27 cellular contexts compared by ENCODE assay signal in genomic region chr12:58871557-58871956, GRCh38. TPM values are rescaled to one million over a fixed set of nuclear protein-coding genes. Genes with fewer than 3 reads are reported as not detected.
DNase-seq lines count a peak whose midpoint lies in the region; ATAC-seq and TF ChIP-seq lines count a peak whose summit lies in the region.
"Had no signal": no experiment of that assay in that cellular context is flagged by ENCODE, and none has a peak within 500 bp of the region (broad histone marks: within the 10 kb centered on the region; RNA-seq: fewer than 3 reads in every experiment).

No MANE protein-coding gene starts in this region.

- peak overlapping the region; percentile 5 for H3K4me2 ChIP-seq in SU-DHL-6 (ENCODE audit: low read depth, low read length, poor library complexity, severe bottlenecking)

- no peak overlapping the region for H2AFZ ChIP-seq in SU-DHL-6 (ENCODE audit: low read depth, low read length, severe bottlenecking)

- H3K27ac ChIP-seq in left ventricle myocardium inferior (replicated peaks) (no peak overlapping the region), SU-DHL-6 (ENCODE audit: low read depth, low read length) (no peak overlapping the region), coronary artery (no peak overlapping the region)
- H3K27ac ChIP-seq: body of pancreas, lower lobe of right lung, right lobe of liver had no signal

- TF ChIP-seq CTCF in left ventricle myocardium inferior (IDR thresholded peaks at IDR 0.05; ENCODE audit: borderline replicate concordance) = no peak
- TF ChIP-seq CTCF in SU-DHL-6 (IDR thresholded peaks at IDR 0.05; ENCODE audit: insufficient read depth, low read length, poor library complexity, severe bottlenecking) = no peak
- no peak for TF ChIP-seq CTCF in fibroblast of villous mesenchyme (IDR thresholded peaks at IDR 0.05; ENCODE audit: insufficient read depth, low read depth, low read length)
- TF ChIP-seq CTCF in coronary artery (IDR thresholded peaks at IDR 0.05) = no peak

- ATAC-seq in Right ventricle myocardium superior (ENCODE audit: poor library complexity) (no peak), GM19351 (IDR thresholded peaks at IDR 0.05; ENCODE audit: unreplicated experiment) (no peak), GM21526 (IDR thresholded peaks at IDR 0.05; ENCODE audit: low FRiP score, unreplicated experiment) (no peak)
- ATAC-seq: activated CD8-positive, alpha-beta T cell treated with anti-CD3 and anti-CD28 coated beads for 36 hours; body of pancreas; lower lobe of right lung; PC-3; right lobe of liver; stimulated activated naive CD8-positive, alpha-beta T cell treated with anti-CD3 and anti-CD28 coated beads, Interleukin-15, amount 100 ng/mL, for 72 hours had no signal

- no peaks in the 10 kb centered on the region for H3K4me1 ChIP-seq in left ventricle myocardium inferior
- H3K4me1 ChIP-seq: BE2C, lower lobe of right lung, right lobe of liver had no signal

- intact Hi-C loops in left ventricle myocardium inferior (cut with micrococcal nuclease) (no loop called here), Right ventricle myocardium superior (cut with DNase I) (no loop called here)

- peaks cover 73% of the 10 kb centered on the region for H3K36me3 ChIP-seq in left ventricle myocardium inferior
- no peaks in the 10 kb centered on the region for H3K36me3 ChIP-seq in SU-DHL-6 (ENCODE audit: low read length)
- H3K36me3 ChIP-seq: BE2C had no signal

- H3K9me3 ChIP-seq in left ventricle myocardium inferior (replicated peaks) = no peaks in the 10 kb centered on the region
- H3K9me3 ChIP-seq in SU-DHL-6 (ENCODE audit: insufficient read depth, low read length) = no peaks in the 10 kb centered on the region
- H3K9me3 ChIP-seq: BE2C, body of pancreas, lower lobe of right lung, right lobe of liver, tibial nerve had no signal

- no peaks in the 10 kb centered on the region for H3K27me3 ChIP-seq in left ventricle myocardium inferior (ENCODE audit: low read depth)
- no peaks in the 10 kb centered on the region for H3K27me3 ChIP-seq in SU-DHL-6 (ENCODE audit: low read length)
- H3K27me3 ChIP-seq: BE2C, body of pancreas, right lobe of liver, tibial nerve had no signal

- no peaks in the 10 kb centered on the region for H3K79me2 ChIP-seq in SU-DHL-6 (ENCODE audit: insufficient read depth, low read length)

- H3K4me3 ChIP-seq in left ventricle myocardium inferior (peak overlapping the region; percentile 16), SU-DHL-6 (ENCODE audit: insufficient read depth, low read length, poor library complexity, severe bottlenecking) (no peak overlapping the region), fibroblast of villous mesenchyme (ENCODE audit: low read depth, low read length) (no peak overlapping the region), coronary artery (no peak overlapping the region)
- H3K4me3 ChIP-seq: body of pancreas, lower lobe of right lung, right lobe of liver, tibial nerve had no signal

- no peak for DNase-seq in left ventricle myocardium inferior
- DNase-seq in Right ventricle myocardium superior = no peak
- DNase-seq in fibroblast of villous mesenchyme (ENCODE audit: low read depth) = peak; percentile 47
- no peak for DNase-seq in GM19240 (ENCODE audit: insufficient read length, low spot score)
- no peak for DNase-seq in coronary artery (ENCODE audit: low spot score)
- DNase-seq: 8988T; activated CD4-positive, CD25-positive, alpha-beta regulatory T cell treated with anti-CD3 and anti-CD28 coated beads, Interleukin-2, amount 50 U/mL, for 72 hours; activated CD8-positive, alpha-beta T cell treated with anti-CD3 and anti-CD28 coated beads for 36 hours; activated gamma-delta T cell treated with Interleukin-2 at 50 U/mL for 16 hours; activated T-cell treated with anti-CD3 and anti-CD28 coated beads for 4 hours; BE2C; body of pancreas; cerebellar nuclear complex; DMS153; lower lobe of right lung; NCI-H1092; NCI-H2029 treated with DMSO at 0.1 percent for 48 hours; PC-3; right lobe of liver; SHP77 treated with DMSO at 0.1 percent for 48 hours; stimulated activated CD4-positive, alpha-beta T cell treated with anti-CD3 and anti-CD28 coated beads, Interleukin-15, amount 100 ng/mL, for 24 hours; stimulated activated naive CD8-positive, alpha-beta T cell treated with anti-CD3 and anti-CD28 coated beads, Interleukin-15, amount 100 ng/mL, for 72 hours; T-helper 1 cell had no signal

- H3K9ac ChIP-seq in SU-DHL-6 (ENCODE audit: low read length) = no peak overlapping the region

- H4K20me1 ChIP-seq in SU-DHL-6 (ENCODE audit: low read depth, low read length) = no peaks in the 10 kb centered on the region

- no peaks in the 10 kb centered on the region for H3K9me2 ChIP-seq in SU-DHL-6 (replicated peaks; ENCODE audit: insufficient read depth, low read length)

- H3F3A ChIP-seq in SU-DHL-6 (ENCODE audit: insufficient read depth) = no peaks in the 10 kb centered on the region

RNA-seq across cellular contexts. Expression of gene LRIG3, which starts 48.7 kb away (rescaled TPM):
- 4.5 TPM for total RNA-seq in left ventricle myocardium inferior
- total RNA-seq in Right ventricle myocardium superior = 5.5 TPM
- 66.0 and 97.2 TPM in 2 replicates for total RNA-seq in fibroblast of villous mesenchyme
- total RNA-seq: activated CD8-positive, alpha-beta T cell treated with anti-CD3 and anti-CD28 coated beads for 36 hours had no signal

Comparison
In these comparisons a context has a peak if more than half of its experiments do, and no peak if none do; other contexts are left out.
1. RNA of gene LRIG3, which starts 48.7 kb away (total RNA-seq): 66.0 to 97.2 TPM in fibroblast of villous mesenchyme; 5.5 TPM in Right ventricle myocardium superior (single experiment) and 4.5 TPM in left ventricle myocardium inferior (single experiment); every median in the first group is over 10 times any median in the second.